In the genomic region with DNA sequence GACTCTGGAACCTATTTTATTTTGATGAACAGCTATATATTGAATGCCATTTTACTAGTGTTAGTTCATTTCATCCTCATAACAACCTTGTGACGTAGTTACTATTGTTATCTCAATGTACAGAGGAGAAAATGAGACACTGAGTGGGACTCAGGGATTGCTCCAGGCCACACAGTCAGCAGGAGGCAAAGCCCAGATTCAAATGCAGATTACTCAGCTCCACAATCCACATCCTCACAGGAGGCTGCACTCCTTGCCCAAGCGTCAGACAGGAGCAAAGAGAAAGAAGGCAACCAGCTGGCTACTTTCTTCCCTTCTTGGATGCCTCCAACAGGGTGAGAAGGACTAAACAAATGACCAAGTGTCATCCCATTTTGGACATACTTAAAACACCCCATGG, we compare ENCODE assay signal across 16 cellular contexts.
DNase-seq lines count a peak whose midpoint lies in the region; ATAC-seq, FAIRE-seq and TF ChIP-seq lines count a peak whose summit lies in the region.
"Had no signal": no experiment of that assay in that cellular context is flagged by ENCODE, and none has a peak within 500 bp of the region (broad histone marks: within the 10 kb centered on the region; RNA-seq: fewer than 3 reads in every experiment).

No MANE protein-coding gene starts in this region.

- in situ Hi-C loops in mammary epithelial cell (cut with MboI; ENCODE audit: low sequenced_read_pairs in 2 of 2) = no loop called here

- DNase-seq in Daoy (ENCODE audit: low read depth) (peak; percentile 67), mammary epithelial cell (peak; percentile 46), iPS DF 6.9 (ENCODE audit: low read depth, low spot score) (peak; percentile 81), frontal cortex (ENCODE audit: low spot score in 2 of 2) (no peak), NCI-H2081 treated with DMSO at 0.1 percent for 48 hours (lab: John Stamatoyannopoulos, UW) (no peak)
- DNase-seq: activated effector memory CD4-positive, alpha-beta T cell treated with Interleukin-2 at 50 U/mL for 16 hours; CD4-positive, alpha-beta memory T cell; left ventricle myocardium inferior; stimulated activated CD4-positive, alpha-beta T cell treated with anti-CD3 and anti-CD28 coated beads, Interleukin-4, amount 100 ng/mL, for 24 hours; upper lobe of left lung had no signal

- H3K27ac ChIP-seq in HUES64 (ENCODE audit: low read depth, low read length) = peak overlapping the region; percentile 65
- H3K27ac ChIP-seq in mammary epithelial cell (ENCODE audit: insufficient read depth, low read depth, low read length) = no peak overlapping the region
- no peak overlapping the region for H3K27ac ChIP-seq in iPS DF 6.9 (ENCODE audit: low read length)
- H3K27ac ChIP-seq: ascending aorta, upper lobe of left lung had no signal

- intact Hi-C loops in mammary epithelial cell (cut with micrococcal nuclease) = no loop called here

- H3K9me3 ChIP-seq in HUES64 (ENCODE audit: insufficient read depth, low read depth, low read length) (peaks cover 4% of the 10 kb centered on the region; the same call in 1 of the 2 replicates), mammary epithelial cell (replicated peaks; ENCODE audit: insufficient read depth, low read length) (no peaks in the 10 kb centered on the region), iPS DF 6.9 (ENCODE audit: control insufficient read depth, insufficient read depth, low read length) (no peaks in the 10 kb centered on the region)
- H3K9me3 ChIP-seq: upper lobe of left lung had no signal

- no peak overlapping the region for H2AFZ ChIP-seq in mammary epithelial cell (ENCODE audit: low read depth, low read length)

- no peak for FAIRE-seq in frontal cortex (lab: Jason Lieb, UNC)
- FAIRE-seq: GM12892 had no signal

- no peak overlapping the region for H3K9ac ChIP-seq in HUES64 (ENCODE audit: low read depth, low read length)
- H3K9ac ChIP-seq in mammary epithelial cell (ENCODE audit: insufficient read depth, low read length) = no peak overlapping the region

- no peaks in the 10 kb centered on the region for H3K36me3 ChIP-seq in HUES64 (ENCODE audit: insufficient read depth, low read length)
- H3K36me3 ChIP-seq in mammary epithelial cell (ENCODE audit: insufficient read depth, low read length) = no peaks in the 10 kb centered on the region
- H3K36me3 ChIP-seq in iPS DF 6.9 (ENCODE audit: control insufficient read depth, insufficient read depth, low read length) = no peaks in the 10 kb centered on the region
- H3K36me3 ChIP-seq: ascending aorta, left ventricle myocardium inferior, upper lobe of left lung had no signal

- H3K4me1 ChIP-seq in HUES64 (ENCODE audit: insufficient read depth, low read length) = peaks cover 38% of the 10 kb centered on the region
- no peaks in the 10 kb centered on the region for H3K4me1 ChIP-seq in mammary epithelial cell (ENCODE audit: insufficient read depth, low read length)
- peaks cover 9% of the 10 kb centered on the region; the same call in 1 of the 2 replicates for H3K4me1 ChIP-seq in iPS DF 6.9 (ENCODE audit: control insufficient read depth, insufficient read depth, low read length)
- H3K4me1 ChIP-seq: ascending aorta, upper lobe of left lung had no signal

- TF ChIP-seq CTCF in mammary epithelial cell (conservative IDR thresholded peaks at IDR 0.05 in 1 of 2, IDR thresholded peaks at IDR 0.05 in 1 of 2; ENCODE audit: extremely low read depth in 1 of 2, insufficient read depth in 1 of 2, low read depth in 1 of 2, low read length in 2 of 2) = no peak

- H3K4me3 ChIP-seq in HUES64 (ENCODE audit: low read length) = no peak overlapping the region
- no peak overlapping the region for H3K4me3 ChIP-seq in mammary epithelial cell (replicated peaks in 1 of 3; ENCODE audit: insufficient read depth in 1 of 3, low read depth in 2 of 3, low read length in 3 of 3)
- no peak overlapping the region for H3K4me3 ChIP-seq in iPS DF 6.9 (ENCODE audit: low read length)
- H3K4me3 ChIP-seq: ascending aorta, left ventricle myocardium inferior, upper lobe of left lung had no signal

- H4K20me1 ChIP-seq in mammary epithelial cell (ENCODE audit: insufficient read depth, low read length) = no peaks in the 10 kb centered on the region

- no peak overlapping the region for H3K4me2 ChIP-seq in mammary epithelial cell (ENCODE audit: insufficient read depth, low read depth, low read length)

- H3K79me2 ChIP-seq in mammary epithelial cell (ENCODE audit: insufficient read depth, low read length) = no peaks in the 10 kb centered on the region

- BruUV-seq in mammary epithelial cell (replicated peaks; lab: Mats Ljungman, UMichigan) = no TSS peak

- ATAC-seq in GM19395 (IDR thresholded peaks at IDR 0.05; ENCODE audit: unreplicated experiment) = no peak
- ATAC-seq in GM21381 (IDR thresholded peaks at IDR 0.05; ENCODE audit: unreplicated experiment) = no peak
- ATAC-seq: natural killer cell treated with Interleukin-12 subunit alpha and Interleukin-12 subunit beta and Interleukin-15 and Interleukin-18, amount 100 ng/mL, for 72 hours had no signal

- 8% methylated on average over 2 of the region's 2 CpGs for WGBS in HUES64
- 82% methylated on average over 2 of the region's 2 CpGs for WGBS in mammary epithelial cell (ENCODE audit: low coverage, missing lambda C conversion rate)
- no CpG with 5 or more reads among the region's 2 CpGs for WGBS in iPS DF 6.9 (ENCODE audit: insufficient coverage, insufficient read length)

- dilution Hi-C loops in mammary epithelial cell (cut with HindIII; ENCODE audit: low sequenced_read_pairs) = no loop called here

- H3K27me3 ChIP-seq in HUES64 (ENCODE audit: insufficient read depth, low read length) (no peaks in the 10 kb centered on the region), mammary epithelial cell (ENCODE audit: insufficient read depth, low read length) (no peaks in the 10 kb centered on the region), iPS DF 6.9 (ENCODE audit: control insufficient read depth, insufficient read depth, low read length) (no peaks in the 10 kb centered on the region)
- H3K27me3 ChIP-seq: ascending aorta, upper lobe of left lung had no signal

- CTCF ChIA-PET in mammary epithelial cell (lab: Charles Lee; ENCODE audit: low non-redundant PET) = no interaction called here

Comparison
In these comparisons a context has a peak if more than half of its experiments do, and no peak if none do; other contexts are left out.
1. DNase-seq: peak in Daoy (single experiment), mammary epithelial cell (single experiment) and iPS DF 6.9 (single experiment); none in frontal cortex (0 of 2) and NCI-H2081 treated with DMSO at 0.1 percent for 48 hours (single experiment).